1 cellular context compared by ENCODE assay signal in the genomic region with DNA sequence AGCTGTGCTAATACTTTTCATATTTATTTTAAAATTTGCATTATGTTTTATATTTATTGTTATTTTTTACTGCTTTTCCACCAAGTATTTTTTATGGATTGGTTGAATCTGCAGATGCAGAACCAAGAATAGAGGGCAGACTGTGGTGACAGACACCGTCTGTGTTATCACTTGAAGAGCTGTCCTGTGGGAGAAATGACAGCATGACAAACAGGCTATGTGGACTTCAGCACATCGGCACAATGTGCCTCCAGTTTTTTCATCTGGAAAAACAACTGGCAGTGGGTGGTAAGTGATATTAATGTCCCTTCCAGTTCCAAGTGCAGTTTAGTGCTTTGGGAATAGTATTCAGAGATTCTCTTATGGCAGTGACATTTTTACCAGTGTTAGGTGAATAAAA.
TF ChIP-seq lines count a peak whose summit lies in the region.

No MANE protein-coding gene starts in this region.

TF ChIP-seq in HepG2, 621 proteins besides CTCF, POLR2A, EP300 and RAD21 (continued from another document):
- TF ChIP-seq, protein P1, sequence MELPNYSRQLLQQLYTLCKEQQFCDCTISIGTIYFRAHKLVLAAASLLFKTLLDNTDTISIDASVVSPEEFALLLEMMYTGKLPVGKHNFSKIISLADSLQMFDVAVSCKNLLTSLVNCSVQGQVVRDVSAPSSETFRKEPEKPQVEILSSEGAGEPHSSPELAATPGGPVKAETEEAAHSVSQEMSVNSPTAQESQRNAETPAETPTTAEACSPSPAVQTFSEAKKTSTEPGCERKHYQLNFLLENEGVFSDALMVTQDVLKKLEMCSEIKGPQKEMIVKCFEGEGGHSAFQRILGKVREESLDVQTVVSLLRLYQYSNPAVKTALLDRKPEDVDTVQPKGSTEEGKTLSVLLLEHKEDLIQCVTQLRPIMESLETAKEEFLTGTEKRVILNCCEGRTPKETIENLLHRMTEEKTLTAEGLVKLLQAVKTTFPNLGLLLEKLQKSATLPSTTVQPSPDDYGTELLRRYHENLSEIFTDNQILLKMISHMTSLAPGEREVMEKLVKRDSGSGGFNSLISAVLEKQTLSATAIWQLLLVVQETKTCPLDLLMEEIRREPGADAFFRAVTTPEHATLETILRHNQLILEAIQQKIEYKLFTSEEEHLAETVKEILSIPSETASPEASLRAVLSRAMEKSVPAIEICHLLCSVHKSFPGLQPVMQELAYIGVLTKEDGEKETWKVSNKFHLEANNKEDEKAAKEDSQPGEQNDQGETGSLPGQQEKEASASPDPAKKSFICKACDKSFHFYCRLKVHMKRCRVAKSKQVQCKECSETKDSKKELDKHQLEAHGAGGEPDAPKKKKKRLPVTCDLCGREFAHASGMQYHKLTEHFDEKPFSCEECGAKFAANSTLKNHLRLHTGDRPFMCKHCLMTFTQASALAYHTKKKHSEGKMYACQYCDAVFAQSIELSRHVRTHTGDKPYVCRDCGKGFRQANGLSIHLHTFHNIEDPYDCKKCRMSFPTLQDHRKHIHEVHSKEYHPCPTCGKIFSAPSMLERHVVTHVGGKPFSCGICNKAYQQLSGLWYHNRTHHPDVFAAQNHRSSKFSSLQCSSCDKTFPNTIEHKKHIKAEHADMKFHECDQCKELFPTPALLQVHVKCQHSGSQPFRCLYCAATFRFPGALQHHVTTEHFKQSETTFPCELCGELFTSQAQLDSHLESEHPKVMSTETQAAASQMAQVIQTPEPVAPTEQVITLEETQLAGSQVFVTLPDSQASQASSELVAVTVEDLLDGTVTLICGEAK (IDR thresholded peaks at IDR 0.05) = no peak
- TF ChIP-seq, protein P1 (CRISPR knock-in tag; IDR thresholded peaks at IDR 0.05) = no peak
- TF ChIP-seq ZNF382 (CRISPR knock-in tag; IDR thresholded peaks at IDR 0.05; ENCODE audit: borderline replicate concordance) (no peak), ZFAT (CRISPR knock-in tag; conservative IDR thresholded peaks at IDR 0.05) (peak; percentile 97), MEIS2 (CRISPR knock-in tag; IDR thresholded peaks at IDR 0.05) (peak; percentile 43; the same call in 1 of the 2 replicates)
- TF ChIP-seq, protein P2, sequence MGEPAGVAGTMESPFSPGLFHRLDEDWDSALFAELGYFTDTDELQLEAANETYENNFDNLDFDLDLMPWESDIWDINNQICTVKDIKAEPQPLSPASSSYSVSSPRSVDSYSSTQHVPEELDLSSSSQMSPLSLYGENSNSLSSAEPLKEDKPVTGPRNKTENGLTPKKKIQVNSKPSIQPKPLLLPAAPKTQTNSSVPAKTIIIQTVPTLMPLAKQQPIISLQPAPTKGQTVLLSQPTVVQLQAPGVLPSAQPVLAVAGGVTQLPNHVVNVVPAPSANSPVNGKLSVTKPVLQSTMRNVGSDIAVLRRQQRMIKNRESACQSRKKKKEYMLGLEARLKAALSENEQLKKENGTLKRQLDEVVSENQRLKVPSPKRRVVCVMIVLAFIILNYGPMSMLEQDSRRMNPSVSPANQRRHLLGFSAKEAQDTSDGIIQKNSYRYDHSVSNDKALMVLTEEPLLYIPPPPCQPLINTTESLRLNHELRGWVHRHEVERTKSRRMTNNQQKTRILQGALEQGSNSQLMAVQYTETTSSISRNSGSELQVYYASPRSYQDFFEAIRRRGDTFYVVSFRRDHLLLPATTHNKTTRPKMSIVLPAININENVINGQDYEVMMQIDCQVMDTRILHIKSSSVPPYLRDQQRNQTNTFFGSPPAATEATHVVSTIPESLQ (CRISPR knock-in tag; conservative IDR thresholded peaks at IDR 0.05) = no peak
- TF ChIP-seq, protein P3, sequence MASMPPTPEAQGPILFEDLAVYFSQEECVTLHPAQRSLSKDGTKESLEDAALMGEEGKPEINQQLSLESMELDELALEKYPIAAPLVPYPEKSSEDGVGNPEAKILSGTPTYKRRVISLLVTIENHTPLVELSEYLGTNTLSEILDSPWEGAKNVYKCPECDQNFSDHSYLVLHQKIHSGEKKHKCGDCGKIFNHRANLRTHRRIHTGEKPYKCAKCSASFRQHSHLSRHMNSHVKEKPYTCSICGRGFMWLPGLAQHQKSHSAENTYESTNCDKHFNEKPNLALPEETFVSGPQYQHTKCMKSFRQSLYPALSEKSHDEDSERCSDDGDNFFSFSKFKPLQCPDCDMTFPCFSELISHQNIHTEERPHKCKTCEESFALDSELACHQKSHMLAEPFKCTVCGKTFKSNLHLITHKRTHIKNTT (CRISPR knock-in tag; IDR thresholded peaks at IDR 0.05) = no peak
TF ChIP-seq in HepG2: peak in this region for 4.
